In genomic region chr12:6723607-6724408, GRCh38 we compare ENCODE assay signal across 1 cellular context.
TF ChIP-seq lines count a peak whose summit lies in the region.

TSS of gene COPS7A (plus strand) at chr12:6724046. CDS start at chr12:6724657, 611 bp downstream.

TF ChIP-seq in GM12878, 131 proteins besides CTCF, POLR2A, EP300 and RAD21 (continued from another document and continues in another):
- no peak for TF ChIP-seq IRF5 (IDR thresholded peaks at IDR 0.05; ENCODE audit: borderline replicate concordance)
- TF ChIP-seq NR2C1 (IDR thresholded peaks at IDR 0.05), result peak; percentile 88
- peak; percentile 96 for TF ChIP-seq IKZF1 (conservative IDR thresholded peaks at IDR 0.05)
- no peak for TF ChIP-seq MTA3 (IDR thresholded peaks at IDR 0.05; ENCODE audit: borderline replicate concordance, low read length)
- no peak for TF ChIP-seq BCLAF1 (IDR thresholded peaks at IDR 0.05)
- no peak for TF ChIP-seq BMI1 (IDR thresholded peaks at IDR 0.05; ENCODE audit: borderline replicate concordance)
- no peak for TF ChIP-seq ZBTB4 (CRISPR knock-in tag; IDR thresholded peaks at IDR 0.05)
- TF ChIP-seq MXI1 (IDR thresholded peaks at IDR 0.05; ENCODE audit: low read depth, low read length), result peak; percentile 93
- TF ChIP-seq BRCA1 (IDR thresholded peaks at IDR 0.05; ENCODE audit: low read depth, low read length), result no peak; the same call in 1 of the 2 replicates
- no peak for TF ChIP-seq ZSCAN29 (IDR thresholded peaks at IDR 0.05)
- no peak; the same call in 1 of the 2 replicates for TF ChIP-seq RB1 (IDR thresholded peaks at IDR 0.05; ENCODE audit: borderline replicate concordance)
- peak; percentile 6; the same call in 1 of the 2 replicates for TF ChIP-seq SMC3 (IDR thresholded peaks at IDR 0.05; ENCODE audit: borderline replicate concordance, low read length)
- TF ChIP-seq SIN3A (IDR thresholded peaks at IDR 0.05; ENCODE audit: low read depth, low read length), result peak; percentile 92
- peak; percentile 79 for TF ChIP-seq ZNF687 (IDR thresholded peaks at IDR 0.05)
- TF ChIP-seq EED (IDR thresholded peaks at IDR 0.05; ENCODE audit: low read depth), result no peak
- no peak for TF ChIP-seq CEBPZ (IDR thresholded peaks at IDR 0.05; ENCODE audit: low read depth, low read length)
- no peak for TF ChIP-seq PAX8 (IDR thresholded peaks at IDR 0.05)
- peak; percentile 21; the same call in 1 of the 2 replicates for TF ChIP-seq PAX5 (IDR thresholded peaks at IDR 0.05; ENCODE audit: borderline replicate concordance, low read depth, low read length)
- TF ChIP-seq POLR2AphosphoS2 (IDR thresholded peaks at IDR 0.05; ENCODE audit: low read depth, low read length), result peak; percentile 78
- TF ChIP-seq ATF7 (IDR thresholded peaks at IDR 0.05; ENCODE audit: low read depth), result peak; percentile 86
- TF ChIP-seq HDGF (IDR thresholded peaks at IDR 0.05), result peak; percentile 95
- peak; percentile 77; the same call in 1 of the 2 replicates for TF ChIP-seq TARDBP (IDR thresholded peaks at IDR 0.05; ENCODE audit: borderline replicate concordance)
- no peak for TF ChIP-seq BCL11A (IDR thresholded peaks at IDR 0.05; ENCODE audit: low read depth, low read length)
- TF ChIP-seq SUZ12 (IDR thresholded peaks at IDR 0.05; ENCODE audit: unreplicated experiment), result no peak
- peak; percentile 44 for TF ChIP-seq MEF2B (IDR thresholded peaks at IDR 0.05; ENCODE audit: partially characterized antibody, poor library complexity, severe bottlenecking)
- peak; percentile 80 for TF ChIP-seq SKIL (IDR thresholded peaks at IDR 0.05; ENCODE audit: low read depth, poor library complexity, severe bottlenecking)
- TF ChIP-seq EGR1 (IDR thresholded peaks at IDR 0.05; ENCODE audit: borderline replicate concordance in 1 of 2, low read depth in 2 of 2, low read length in 2 of 2), result peak; percentile 62 to 93
- no peak for TF ChIP-seq WRNIP1 (IDR thresholded peaks at IDR 0.05; ENCODE audit: borderline replicate concordance, low read depth, low read length)
- TF ChIP-seq ZNF592 (IDR thresholded peaks at IDR 0.05), result 0 out of 2 replicates have a peak, but pooled peaks have one; percentile 33
- peak; percentile 97 for TF ChIP-seq PKNOX1 (IDR thresholded peaks at IDR 0.05)
- no peak for TF ChIP-seq NR2C2 (IDR thresholded peaks at IDR 0.05; ENCODE audit: borderline replicate concordance, control insufficient read depth, insufficient read length, low read depth)
- no peak for TF ChIP-seq ZZZ3 (IDR thresholded peaks at IDR 0.05; ENCODE audit: control insufficient read depth, insufficient read length, low read depth)
- TF ChIP-seq SIX5 (IDR thresholded peaks at IDR 0.05; ENCODE audit: low read depth, low read length, severe bottlenecking), result peak; percentile 49
- no peak for TF ChIP-seq KDM1A (IDR thresholded peaks at IDR 0.05; ENCODE audit: borderline replicate concordance)
- peak; percentile 91 for TF ChIP-seq NBN (IDR thresholded peaks at IDR 0.05)
- peak; percentile 76; the same call in 1 of the 2 replicates for TF ChIP-seq RCOR1 (conservative IDR thresholded peaks at IDR 0.05; ENCODE audit: low read depth, low read length)
